10 cellular contexts compared by ENCODE assay signal in genomic region chr14:103872492-103873113, GRCh38. TPM values are rescaled to one million over a fixed set of nuclear protein-coding genes. Genes with fewer than 3 reads are reported as not detected.
DNase-seq lines count a peak whose midpoint lies in the region; ATAC-seq, FAIRE-seq and TF ChIP-seq lines count a peak whose summit lies in the region.
"Had no signal": no experiment of that assay in that cellular context is flagged by ENCODE, and none has a peak within 500 bp of the region (broad histone marks: within the 10 kb centered on the region; RNA-seq: fewer than 3 reads in every experiment).

No MANE protein-coding gene starts in this region.

- peak; percentile 57 for FAIRE-seq in endothelial cell of umbilical vein (lab: Jason Lieb, UNC)

- H3K4me1 ChIP-seq in HUES64 (ENCODE audit: insufficient read depth, low read length) (peaks cover 4% of the 10 kb centered on the region; the same call in 1 of the 2 replicates), endothelial cell of umbilical vein (ENCODE audit: control insufficient read depth, extremely low read depth, insufficient read depth, low read length) (peaks cover 11% of the 10 kb centered on the region)
- H3K4me1 ChIP-seq: HAP-1 had no signal

- H3K27ac ChIP-seq in HUES64 (ENCODE audit: low read depth, low read length) (no peak overlapping the region), endothelial cell of umbilical vein (ENCODE audit: insufficient read depth, low read depth, low read length) (peak overlapping the region; percentile 8)
- H3K27ac ChIP-seq: SK-N-MC had no signal

- H2AFZ ChIP-seq in endothelial cell of umbilical vein (ENCODE audit: low read depth, low read length) = peak overlapping the region; percentile 98

- CTCF ChIA-PET in endothelial cell of umbilical vein (lab: Charles Lee) = interaction anchor here (0.8 to 1.8 kb wide), 3 partner anchors 13 to 64 kb away, joined by 3 to 10 read pairs (median 3); no protein-coding TSS in a partner anchor

- POLR2A ChIA-PET in endothelial cell of umbilical vein (lab: Charles Lee) = no interaction called here

- H3K79me2 ChIP-seq in endothelial cell of umbilical vein (ENCODE audit: control insufficient read depth, insufficient read depth, low read length) = no peaks in the 10 kb centered on the region

- H3K9me1 ChIP-seq in endothelial cell of umbilical vein (replicated peaks; ENCODE audit: control insufficient read depth, extremely low read depth, insufficient read depth, low read length) = no peaks in the 10 kb centered on the region

- ATAC-seq in GM18502 (IDR thresholded peaks at IDR 0.05; ENCODE audit: poor library complexity, unreplicated experiment) (peak; percentile 19), GM19035 (IDR thresholded peaks at IDR 0.05; ENCODE audit: unreplicated experiment) (no peak)

- TF ChIP-seq POLR2A in endothelial cell of umbilical vein (IDR thresholded peaks at IDR 0.05; ENCODE audit: low read depth, low read length) = no peak

- peak overlapping the region; percentile 49 for H3K4me2 ChIP-seq in endothelial cell of umbilical vein (ENCODE audit: insufficient read depth, low read length)

- TF ChIP-seq CTCF in endothelial cell of umbilical vein (IDR thresholded peaks at IDR 0.05; ENCODE audit: extremely low read depth in 1 of 2, insufficient read depth in 1 of 2, low read depth in 1 of 2, low read length in 2 of 2) = no peak

- intact Hi-C loops in endothelial cell of umbilical vein (cut with micrococcal nuclease) = loop anchor here (1.0 kb wide), 1 partner anchor 18 kb away; no protein-coding TSS in a partner anchor

- H4K20me1 ChIP-seq in endothelial cell of umbilical vein (replicated peaks; ENCODE audit: control insufficient read depth, extremely low read depth, insufficient read depth, low read length) = no peaks in the 10 kb centered on the region

- H3K9ac ChIP-seq in HUES64 (ENCODE audit: low read depth, low read length) (0 out of 2 replicates have a peak overlapping the region, but pooled peaks have one; percentile 19), endothelial cell of umbilical vein (replicated peaks; ENCODE audit: extremely low read depth, insufficient read depth, low read length) (peak overlapping the region; percentile 44)

- H3K36me3 ChIP-seq in HUES64 (ENCODE audit: insufficient read depth, low read length) (no peaks in the 10 kb centered on the region), endothelial cell of umbilical vein (ENCODE audit: control insufficient read depth in 2 of 2, extremely low read depth in 1 of 2, insufficient read depth in 2 of 2, low read length in 2 of 2) (no peaks in the 10 kb centered on the region)
- H3K36me3 ChIP-seq: HAP-1 had no signal

- peak overlapping the region; percentile 42 for H3K4me3 ChIP-seq in HUES64 (ENCODE audit: low read length)
- no peak overlapping the region for H3K4me3 ChIP-seq in endothelial cell of umbilical vein (replicated peaks in 1 of 3; ENCODE audit: insufficient read depth in 1 of 3, low read depth in 1 of 3, low read length in 3 of 3)
- H3K4me3 ChIP-seq in skeletal muscle cell (ENCODE audit: low read depth, low read length) = peak overlapping the region; percentile 20
- H3K4me3 ChIP-seq: HAP-1, SK-N-MC had no signal

- DNase-seq in endothelial cell of umbilical vein (ENCODE audit: low read depth, low spot score) (no peak), skeletal muscle cell (ENCODE audit: low read depth) (no peak), EL (no peak), DMS79 treated with DMSO at 0.1 percent for 48 hours (lab: John Stamatoyannopoulos, UW) (no peak), C1 segment of cervical spinal cord (lab: John Stamatoyannopoulos, UW) (no peak)

- dilution Hi-C loops in endothelial cell of umbilical vein (cut with MboI; ENCODE audit: extremely low pct_ligation_motif_present, low sequenced_read_pairs) = no loop called here

- no peaks in the 10 kb centered on the region for H3K9me3 ChIP-seq in HUES64 (ENCODE audit: insufficient read depth, low read depth, low read length)
- H3K9me3 ChIP-seq in endothelial cell of umbilical vein (replicated peaks; ENCODE audit: control insufficient read depth, insufficient read depth, low read length) = no peaks in the 10 kb centered on the region
- H3K9me3 ChIP-seq: HAP-1 had no signal

- BruUV-seq in endothelial cell of umbilical vein (replicated peaks; lab: Mats Ljungman, UMichigan) = TSS peak; percentile 67

- H3K27me3 ChIP-seq in HUES64 (ENCODE audit: insufficient read depth, low read length) (no peaks in the 10 kb centered on the region), endothelial cell of umbilical vein (ENCODE audit: control insufficient read depth in 2 of 2, insufficient read depth in 2 of 2, low read length in 2 of 2) (no peaks in the 10 kb centered on the region)

- WGBS in HUES64 = 64% methylated on average over 11 of the region's 12 CpGs

TF ChIP-seq in endothelial cell of umbilical vein, 7 proteins besides CTCF, POLR2A, EP300 and RAD21:
- TF ChIP-seq JUN (IDR thresholded peaks at IDR 0.05; ENCODE audit: borderline replicate concordance, insufficient read depth, insufficient read length, low read depth) (no peak), FOS (IDR thresholded peaks at IDR 0.05; ENCODE audit: borderline replicate concordance, insufficient read depth, low read length) (no peak)

RNA-seq across cellular contexts. Expression of gene PPP1R13B, which starts 25.2 kb away (rescaled TPM):
- 3.1 TPM for polyA plus RNA-seq in HUES64 (2013, experiment 1 of 2)
- polyA plus RNA-seq in HUES64 (2013, experiment 2 of 2) = 3.1 TPM
- total RNA-seq in endothelial cell of umbilical vein = 29.3 and 30.0 TPM in 2 replicates
- polyA plus RNA-seq in endothelial cell of umbilical vein = 10.0 and 10.7 TPM in 2 replicates
- 7.4 and 7.7 TPM in 2 replicates for polyA plus RNA-seq in endothelial cell of umbilical vein (2011; cell fraction: cytosol; rRNA removed)
- polyA plus RNA-seq in endothelial cell of umbilical vein (2011; cell fraction: nucleus; rRNA removed) = 51.1 and 55.4 TPM in 2 replicates
- polyA plus RNA-seq in endothelial cell of umbilical vein (2012) = 10.0 and 12.4 TPM in 2 replicates
- polyA minus RNA-seq in endothelial cell of umbilical vein = 14.4 and 24.9 TPM in 2 replicates
- 4.2 TPM for polyA minus RNA-seq in endothelial cell of umbilical vein (2011; cell fraction: cytosol; rRNA and poly(A)+ RNA removed)
- 25.2 and 30.9 TPM in 2 replicates for polyA minus RNA-seq in endothelial cell of umbilical vein (2011; cell fraction: nucleus; rRNA and poly(A)+ RNA removed)

RNA-seq across cellular contexts. Expression of gene TDRD9, which starts 55.7 kb away (rescaled TPM):
- not detected for polyA plus RNA-seq in HUES64 (2013, experiment 1 of 2)
- polyA plus RNA-seq in HUES64 (2013, experiment 2 of 2) = not detected
- total RNA-seq in endothelial cell of umbilical vein = 0.83 and 1.4 TPM in 2 replicates
- polyA plus RNA-seq in endothelial cell of umbilical vein = 0.52 and 0.57 TPM in 2 replicates
- polyA plus RNA-seq in endothelial cell of umbilical vein (2011; cell fraction: cytosol; rRNA removed) = 0.27 and 0.31 TPM in 2 replicates
- 3.5 and 4.1 TPM in 2 replicates for polyA plus RNA-seq in endothelial cell of umbilical vein (2011; cell fraction: nucleus; rRNA removed)
- 0.37 TPM in 2 replicates for polyA plus RNA-seq in endothelial cell of umbilical vein (2012)
- 1.8 and 3.6 TPM in 2 replicates for polyA minus RNA-seq in endothelial cell of umbilical vein
- 12.5 TPM for polyA minus RNA-seq in endothelial cell of umbilical vein (2011; cell fraction: cytosol; rRNA and poly(A)+ RNA removed)
- polyA minus RNA-seq in endothelial cell of umbilical vein (2011; cell fraction: nucleus; rRNA and poly(A)+ RNA removed) = 0.53 and 1.0 TPM in 2 replicates

Comparison
In these comparisons a context has a peak if more than half of its experiments do, and no peak if none do; other contexts are left out.
1. H3K4me3 ChIP-seq: peak in HUES64 (single experiment) and skeletal muscle cell (single experiment); none in endothelial cell of umbilical vein (0 of 3).